In genomic region chr16:3182293-3182607, GRCh38 we compare ENCODE assay signal across 13 cellular contexts. TPM values are rescaled to one million over a fixed set of nuclear protein-coding genes. Genes with fewer than 3 reads are reported as not detected.
DNase-seq lines count a peak whose midpoint lies in the region; ATAC-seq and TF ChIP-seq lines count a peak whose summit lies in the region.
"Not testable (repeated sequence)": the region's sequence is repeated elsewhere in the genome, so short reads cannot be mapped to it uniquely, and the experiment has no call there.
"Had no signal": no experiment of that assay in that cellular context is flagged by ENCODE, and none has a peak within 500 bp of the region (broad histone marks: within the 10 kb centered on the region; RNA-seq: fewer than 3 reads in every experiment).

No MANE protein-coding gene starts in this region.

- H3K4me3 Mint-ChIP-seq in activated CD4-positive, alpha-beta memory T cell treated with anti-CD3 and anti-CD28 coated beads for 36 hours: peak overlapping the region; percentile 78
- peak overlapping the region; percentile 79 for H3K4me3 Mint-ChIP-seq in dendritic cell treated with granulocyte-macrophage colony-stimulating factor and Interleukin-4, amounts not matched to agents 40 ng/mL and 50 ng/mL, for 4 days
- peak overlapping the region; percentile 69 to 84 (median 74) for H3K4me3 Mint-ChIP-seq in immature natural killer cell
- peak overlapping the region; percentile 86 for H3K4me3 Mint-ChIP-seq in neural crest cell
- peak overlapping the region; percentile 86 to 95 for H3K4me3 Mint-ChIP-seq in stimulated activated naive CD8-positive, alpha-beta T cell treated with anti-CD3 and anti-CD28 coated beads, Interleukin-15, amount 100 ng/mL, for 72 hours

- not testable (repeated sequence) for H3K36me3 ChIP-seq in ES-I3 (ENCODE audit: insufficient read depth, low read length); PC-9 (ENCODE audit: low read depth)

- POLR2A ChIA-PET in PC-9 (lab: Charles Lee; ENCODE audit: unreplicated experiment); activated CD4-positive, alpha-beta memory T cell treated with anti-CD3 and anti-CD28 coated beads for 36 hours (lab: Charles Lee): not testable (repeated sequence)

- H3K27me3 Mint-ChIP-seq in activated CD4-positive, alpha-beta memory T cell treated with anti-CD3 and anti-CD28 coated beads for 36 hours: peaks cover 69% of the 10 kb centered on the region
- H3K27me3 Mint-ChIP-seq in dendritic cell treated with granulocyte-macrophage colony-stimulating factor and Interleukin-4, amounts not matched to agents 40 ng/mL and 50 ng/mL, for 4 days: peaks cover 96% of the 10 kb centered on the region
- H3K27me3 Mint-ChIP-seq in immature natural killer cell (ENCODE audit: low read depth in 3 of 3) (peaks cover 24 to 69% (median 68%) of the 10 kb centered on the region in 3 donors), neural crest cell (ENCODE audit: low read depth) (peaks cover 94% of the 10 kb centered on the region)
- peaks cover 83% of the 10 kb centered on the region for H3K27me3 Mint-ChIP-seq in stimulated activated naive CD8-positive, alpha-beta T cell treated with anti-CD3 and anti-CD28 coated beads, Interleukin-15, amount 100 ng/mL, for 72 hours

- peak overlapping the region; percentile 95; the same call in 1 of the 2 replicates for H2AFZ ChIP-seq in PC-9

- TF ChIP-seq CTCF in PC-9 (conservative IDR thresholded peaks at IDR 0.05); neural crest cell (conservative IDR thresholded peaks at IDR 0.05): not testable (repeated sequence)

- H3K4me1 ChIP-seq in ES-I3 (ENCODE audit: insufficient read depth, low read length); PC-9 (replicated peaks; ENCODE audit: insufficient read depth): not testable (repeated sequence)

- H3K27ac ChIP-seq in PC-9: not testable (repeated sequence)

- not testable (repeated sequence) for BruUV-seq in PC-9 (replicated peaks; lab: Mats Ljungman, UMichigan)

- not testable (repeated sequence) for DNase-seq in PC-9; activated CD4-positive, alpha-beta memory T cell treated with anti-CD3 and anti-CD28 coated beads for 36 hours; activated naive CD4-positive, alpha-beta T cell treated with anti-CD3 and anti-CD28 coated beads, Interleukin-2, amount 50 U/mL, for 72 hours (ENCODE audit: low spot score in 2 of 2); immature natural killer cell; neural crest cell (ENCODE audit: low read depth, low spot score); stimulated activated naive CD8-positive, alpha-beta T cell treated with anti-CD3 and anti-CD28 coated beads, Interleukin-15, amount 100 ng/mL, for 72 hours

- not testable (repeated sequence) for H3K9me3 ChIP-seq in ES-I3 (ENCODE audit: control insufficient read depth, insufficient read depth, low read length); PC-9 (ENCODE audit: insufficient read depth, low read depth)

- ATAC-seq in activated naive CD4-positive, alpha-beta T cell treated with anti-CD3 and anti-CD28 coated beads, Interleukin-2, amount 50 U/mL, for 72 hours; stimulated activated naive CD8-positive, alpha-beta T cell treated with anti-CD3 and anti-CD28 coated beads, Interleukin-15, amount 100 ng/mL, for 72 hours: not testable (repeated sequence)

- H3K9me2 ChIP-seq in PC-9 (ENCODE audit: insufficient read depth): not testable (repeated sequence)

- CTCF ChIA-PET in PC-9 (lab: Charles Lee): interaction anchor here (0.6 kb wide), 2 partner anchors 385 to 1315 kb away, joined by 3 to 6 read pairs; no protein-coding TSS in a partner anchor
- CTCF ChIA-PET in activated CD4-positive, alpha-beta memory T cell treated with anti-CD3 and anti-CD28 coated beads for 36 hours (lab: Charles Lee): interaction anchor here (1.1 to 2.5 kb wide), 9 partner anchors 9 to 154 kb away, joined by 3 to 11 read pairs (median 5); partner anchors contain the start of genes ZNF200 and ZNF263

- not testable (repeated sequence) for H3K79me2 ChIP-seq in PC-9 (ENCODE audit: low read depth)

- H3K36me3 Mint-ChIP-seq in activated CD4-positive, alpha-beta memory T cell treated with anti-CD3 and anti-CD28 coated beads for 36 hours; activated naive CD4-positive, alpha-beta T cell treated with anti-CD3 and anti-CD28 coated beads, Interleukin-2, amount 50 U/mL, for 72 hours; dendritic cell treated with granulocyte-macrophage colony-stimulating factor and Interleukin-4, amounts not matched to agents 40 ng/mL and 50 ng/mL, for 4 days (ENCODE audit: low read depth); immature natural killer cell; neural crest cell (ENCODE audit: low read depth): not testable (repeated sequence)

- H3K4me2 ChIP-seq in PC-9: peak overlapping the region; percentile 76

- peak overlapping the region; percentile 84 for H3K27ac Mint-ChIP-seq in activated CD4-positive, alpha-beta memory T cell treated with anti-CD3 and anti-CD28 coated beads for 36 hours
- peak overlapping the region; percentile 82 to 99 for H3K27ac Mint-ChIP-seq in activated naive CD4-positive, alpha-beta T cell treated with anti-CD3 and anti-CD28 coated beads, Interleukin-2, amount 50 U/mL, for 72 hours
- H3K27ac Mint-ChIP-seq in dendritic cell treated with granulocyte-macrophage colony-stimulating factor and Interleukin-4, amounts not matched to agents 40 ng/mL and 50 ng/mL, for 4 days: not testable (repeated sequence)
- peak overlapping the region in 2 of 6 donors; percentile 31 to 86 for H3K27ac Mint-ChIP-seq in immature natural killer cell
- peak overlapping the region; percentile 65 for H3K27ac Mint-ChIP-seq in neural crest cell (ENCODE audit: unreplicated experiment)
- H3K27ac Mint-ChIP-seq in stimulated activated naive CD8-positive, alpha-beta T cell treated with anti-CD3 and anti-CD28 coated beads, Interleukin-15, amount 100 ng/mL, for 72 hours: peak overlapping the region; percentile 89 to 97

- H3K9me3 Mint-ChIP-seq in activated CD4-positive, alpha-beta memory T cell treated with anti-CD3 and anti-CD28 coated beads for 36 hours; activated naive CD4-positive, alpha-beta T cell treated with anti-CD3 and anti-CD28 coated beads, Interleukin-2, amount 50 U/mL, for 72 hours; dendritic cell treated with granulocyte-macrophage colony-stimulating factor and Interleukin-4, amounts not matched to agents 40 ng/mL and 50 ng/mL, for 4 days; immature natural killer cell; neural crest cell; stimulated activated naive CD8-positive, alpha-beta T cell treated with anti-CD3 and anti-CD28 coated beads, Interleukin-15, amount 100 ng/mL, for 72 hours: not testable (repeated sequence)

- intact Hi-C loops in PC-9 (cut with micrococcal nuclease; ENCODE audit: unreplicated experiment): loop anchor here (10.0 kb wide), 1 partner anchor 323 kb away; the partner anchor contains the start of gene CLUAP1
- intact Hi-C loops in activated CD4-positive, alpha-beta memory T cell treated with anti-CD3 and anti-CD28 coated beads for 36 hours (cut with micrococcal nuclease): loop anchor here (2.0 to 5.0 kb wide), 2 partner anchors 29 to 35 kb away; no protein-coding TSS in a partner anchor
- intact Hi-C loops in dendritic cell treated with granulocyte-macrophage colony-stimulating factor and Interleukin-4, amounts not matched to agents 40 ng/mL and 50 ng/mL, for 4 days (cut with micrococcal nuclease): not testable (repeated sequence)

- peaks cover 22% of the 10 kb centered on the region for H3K4me1 Mint-ChIP-seq in activated CD4-positive, alpha-beta memory T cell treated with anti-CD3 and anti-CD28 coated beads for 36 hours (ENCODE audit: low read depth)
- peaks cover 21% of the 10 kb centered on the region for H3K4me1 Mint-ChIP-seq in dendritic cell treated with granulocyte-macrophage colony-stimulating factor and Interleukin-4, amounts not matched to agents 40 ng/mL and 50 ng/mL, for 4 days (ENCODE audit: low read depth)
- H3K4me1 Mint-ChIP-seq in immature natural killer cell: peaks cover 20 to 27% of the 10 kb centered on the region in 2 donors
- peaks cover 15% of the 10 kb centered on the region for H3K4me1 Mint-ChIP-seq in neural crest cell
- H3K4me1 Mint-ChIP-seq in stimulated activated naive CD8-positive, alpha-beta T cell treated with anti-CD3 and anti-CD28 coated beads, Interleukin-15, amount 100 ng/mL, for 72 hours: peaks cover 32% of the 10 kb centered on the region

- H3K4me3 ChIP-seq in PC-9: peak overlapping the region; percentile 71; the same call in 1 of the 2 replicates

- H3F3A ChIP-seq in PC-9 (ENCODE audit: insufficient read depth, low read depth): peaks cover 37% of the 10 kb centered on the region

- H3K27me3 ChIP-seq in PC-9 (ENCODE audit: insufficient read depth, low read depth): not testable (repeated sequence)

- H4K20me1 ChIP-seq in PC-9 (ENCODE audit: insufficient read depth): not testable (repeated sequence)

- peak overlapping the region; percentile 87; the same call in 1 of the 2 replicates for H3K9ac ChIP-seq in ES-I3 (ENCODE audit: low read depth, low read length)

RNA-seq across cellular contexts. Expression of gene OR1F1, which starts 5.8 kb away (rescaled TPM):
- total RNA-seq in PC-9 (2021): 1.2 and 1.4 TPM in 2 replicates
- total RNA-seq in activated CD4-positive, alpha-beta memory T cell treated with anti-CD3 and anti-CD28 coated beads for 36 hours: not detected
- total RNA-seq in activated naive CD4-positive, alpha-beta T cell treated with anti-CD3 and anti-CD28 coated beads, Interleukin-2, amount 50 U/mL, for 72 hours: not detected
- polyA plus RNA-seq in immature natural killer cell: not detected
- total RNA-seq in neural crest cell: 0.35 TPM in 1 of 2 replicates, not detected in the other
- total RNA-seq: left colon, mesenteric fat pad, SJSA1, stomach, tibial nerve had no signal
- polyA plus RNA-seq: stomach had no signal

RNA-seq across cellular contexts. Expression of gene ZNF213, which starts 47.4 kb away (rescaled TPM):
- total RNA-seq in PC-9 (2021) (15.9 and 17.7 TPM in 2 replicates), neural crest cell (14.9 and 15.9 TPM in 2 replicates)
- total RNA-seq in activated CD4-positive, alpha-beta memory T cell treated with anti-CD3 and anti-CD28 coated beads for 36 hours: 1 to 10 TPM; 9.0 TPM
- total RNA-seq in activated naive CD4-positive, alpha-beta T cell treated with anti-CD3 and anti-CD28 coated beads, Interleukin-2, amount 50 U/mL, for 72 hours: 1 to 10 TPM; 6.1 to 8.2 TPM
- 1 to 10 TPM; 1.7 to 4.5 (median 2.4) TPM for polyA plus RNA-seq in immature natural killer cell

RNA-seq across cellular contexts. Expression of gene ZNF200, which starts 52.7 kb away (rescaled TPM):
- total RNA-seq in PC-9 (2021): 12.1 and 13.2 TPM in 2 replicates
- total RNA-seq in activated CD4-positive, alpha-beta memory T cell treated with anti-CD3 and anti-CD28 coated beads for 36 hours: 10 to 100 TPM; 10.6 to 11.5 TPM
- total RNA-seq in activated naive CD4-positive, alpha-beta T cell treated with anti-CD3 and anti-CD28 coated beads, Interleukin-2, amount 50 U/mL, for 72 hours: 10 to 100 TPM in 1 of 2 donors, 1 to 10 TPM in 1; 9.2 to 19.3 TPM
- polyA plus RNA-seq in immature natural killer cell: 10 to 100 TPM in 1 of 3 donors, 1 to 10 TPM in 2; 6.2 to 14.5 (median 9.8) TPM
- total RNA-seq in neural crest cell: 12.1 and 14.1 TPM in 2 replicates
